Comparison of ENCODE assay signal across 26 cellular contexts in genomic region chr3:42690766-42691680, GRCh38. TPM values are rescaled to one million over a fixed set of nuclear protein-coding genes. Genes with fewer than 3 reads are reported as not detected.
DNase-seq lines count a peak whose midpoint lies in the region; FAIRE-seq and TF ChIP-seq lines count a peak whose summit lies in the region.
"Had no signal": no experiment of that assay in that cellular context is flagged by ENCODE, and none has a peak within 500 bp of the region (broad histone marks: within the 10 kb centered on the region; RNA-seq: fewer than 3 reads in every experiment).

No MANE protein-coding gene starts in this region.

- no peak overlapping the region for H4K8ac ChIP-seq in neuronal stem cell (ENCODE audit: low read depth, low read length)

- no peak overlapping the region for H2BK120ac ChIP-seq in neuronal stem cell (ENCODE audit: low read depth, low read length)

- H3K23ac ChIP-seq in neuronal stem cell (ENCODE audit: low read depth, low read length, poor library complexity): no peak overlapping the region

- intact Hi-C loops in testis (cut with DNase I; ENCODE audit: low total_unique reads): no loop called here

- H4K91ac ChIP-seq in neuronal stem cell (ENCODE audit: low read depth, low read length, poor library complexity): no peak overlapping the region

- H3K27ac ChIP-seq in neuronal stem cell (replicated peaks; ENCODE audit: low read length) (no peak overlapping the region), testis (no peak overlapping the region)
- H3K27ac ChIP-seq: brain microvascular endothelial cell, C4-2B, neural progenitor cell had no signal

- H3K4me2 ChIP-seq in neuronal stem cell (ENCODE audit: insufficient read depth, low read length, poor library complexity, severe bottlenecking): no peak overlapping the region
- H3K4me2 ChIP-seq: neural progenitor cell had no signal

- no CpG with 5 or more reads among the region's 10 CpGs for WGBS in neuronal stem cell (ENCODE audit: extremely low coverage in 2 of 2, insufficient read length in 2 of 2, insufficient replicate concordance in 1 of 2), 2 donors
- WGBS in testis, 2 donors: 70 to 84% methylated on average over 10 of the region's 10 CpGs

- H3K79me1 ChIP-seq in neuronal stem cell (ENCODE audit: low read depth, low read length): no peaks in the 10 kb centered on the region

- H3K4me1 ChIP-seq in neuronal stem cell (ENCODE audit: control insufficient read depth in 2 of 2, insufficient read depth in 1 of 2, low read depth in 1 of 2, low read length in 2 of 2) (peaks cover 0 to 8% of the 10 kb centered on the region in 2 donors), testis (peaks cover under 1% of the 10 kb centered on the region)

- H3K36me3 Mint-ChIP-seq in activated T-cell treated with anti-CD3 and anti-CD28 coated beads, Interleukin-2, amount 50 U/mL, for 24 hours (ENCODE audit: low read depth): no peaks in the 10 kb centered on the region
- H3K36me3 Mint-ChIP-seq: activated naive CD8-positive, alpha-beta T cell treated with anti-CD3 and anti-CD28 coated beads, Interleukin-2, amount 10 ng/mL, durations not matched to agents 7 days and 5 days; neural progenitor cell; type B pancreatic cell had no signal

- peak; percentile 23 for FAIRE-seq in bronchial epithelial cell (lab: Jason Lieb, UNC)
- FAIRE-seq: GM12892 had no signal

- no peaks in the 10 kb centered on the region for H3K4me1 Mint-ChIP-seq in activated T-cell treated with anti-CD3 and anti-CD28 coated beads, Interleukin-2, amount 50 U/mL, for 24 hours (ENCODE audit: low read depth)
- H3K4me1 Mint-ChIP-seq: activated naive CD8-positive, alpha-beta T cell treated with anti-CD3 and anti-CD28 coated beads, Interleukin-2, amount 10 ng/mL, durations not matched to agents 7 days and 5 days had no signal

- H3K36me3 ChIP-seq in bronchial epithelial cell (ENCODE audit: control insufficient read depth, insufficient read depth, low read length) (no peaks in the 10 kb centered on the region), neuronal stem cell (replicated peaks in 1 of 2; ENCODE audit: control insufficient read depth in 2 of 2, insufficient read depth in 2 of 2, low read length in 2 of 2) (no peaks in the 10 kb centered on the region), testis (ENCODE audit: low read depth, missing control alignments) (no peaks in the 10 kb centered on the region)
- H3K36me3 ChIP-seq: brain microvascular endothelial cell, neural progenitor cell had no signal

- H3K9me3 ChIP-seq in neuronal stem cell (replicated peaks in 1 of 2; ENCODE audit: control insufficient read depth in 2 of 2, insufficient read depth in 1 of 2, low read depth in 1 of 2, low read length in 2 of 2): no peaks in the 10 kb centered on the region
- no peaks in the 10 kb centered on the region for H3K9me3 ChIP-seq in testis

- no peak overlapping the region for H2AK5ac ChIP-seq in neuronal stem cell (ENCODE audit: low read depth, low read length)

- no peak overlapping the region for H2BK15ac ChIP-seq in neuronal stem cell (ENCODE audit: low read length)

- H2BK5ac ChIP-seq in neuronal stem cell (ENCODE audit: low read length): no peak overlapping the region

- DNase-seq in activated T-cell treated with anti-CD3 and anti-CD28 coated beads, Interleukin-2, amount 50 U/mL, for 24 hours: peak; percentile 20
- no peak for DNase-seq in activated T-cell treated with anti-CD3 and anti-CD28 coated beads, Interleukin-2, amount 50 U/mL, for 1 hour
- DNase-seq in bronchial epithelial cell (ENCODE audit: low read depth) (no peak), neuronal stem cell (ENCODE audit: low spot score) (no peak), testis (peak; percentile 68), NCI-H1436 (lab: John Stamatoyannopoulos, UW) (no peak), NCI-H1048 (lab: John Stamatoyannopoulos, UW) (no peak), NOMO-1 (lab: John Stamatoyannopoulos, UW; ENCODE audit: unreplicated experiment in 2 of 2) (no peak)
- DNase-seq: activated naive CD8-positive, alpha-beta T cell treated with anti-CD3 and anti-CD28 coated beads, Interleukin-2, amount 10 ng/mL, durations not matched to agents 7 days and 5 days; activated T-cell treated with anti-CD3 and anti-CD28 coated beads, Interleukin-2, amount 50 U/mL, for 72 hours; brain microvascular endothelial cell; foreskin fibroblast; mesendoderm; MM.1S; NCI-H1694; NCI-H774; stimulated activated naive CD4-positive, alpha-beta T cell; T-helper 2 cell had no signal

- no peak overlapping the region for H2AFZ ChIP-seq in neuronal stem cell (ENCODE audit: low read length)
- H2AFZ ChIP-seq: neural progenitor cell had no signal

- H3K27me3 Mint-ChIP-seq in activated T-cell treated with anti-CD3 and anti-CD28 coated beads, Interleukin-2, amount 50 U/mL, for 24 hours: peaks cover 13% of the 10 kb centered on the region

- H3K9ac ChIP-seq in neuronal stem cell (ENCODE audit: low read depth, low read length, poor library complexity): no peak overlapping the region
- H3K9ac ChIP-seq: neural progenitor cell had no signal

- H3K4me3 Mint-ChIP-seq in activated T-cell treated with anti-CD3 and anti-CD28 coated beads, Interleukin-2, amount 50 U/mL, for 24 hours: no peak overlapping the region
- H3K4me3 Mint-ChIP-seq: activated naive CD8-positive, alpha-beta T cell treated with anti-CD3 and anti-CD28 coated beads, Interleukin-2, amount 10 ng/mL, durations not matched to agents 7 days and 5 days; activated T-cell treated with anti-CD3 and anti-CD28 coated beads, Interleukin-2, amount 50 U/mL, for 72 hours; dendritic cell treated with granulocyte-macrophage colony-stimulating factor and Interleukin-4, amounts not matched to agents 40 ng/mL and 50 ng/mL, for 4 days; neural progenitor cell; type B pancreatic cell had no signal

- H3K9me3 Mint-ChIP-seq in activated T-cell treated with anti-CD3 and anti-CD28 coated beads, Interleukin-2, amount 50 U/mL, for 24 hours: no peaks in the 10 kb centered on the region
- H3K9me3 Mint-ChIP-seq: activated naive CD8-positive, alpha-beta T cell treated with anti-CD3 and anti-CD28 coated beads, Interleukin-2, amount 10 ng/mL, durations not matched to agents 7 days and 5 days; activated T-cell treated with anti-CD3 and anti-CD28 coated beads, Interleukin-2, amount 50 U/mL, for 72 hours; dendritic cell treated with granulocyte-macrophage colony-stimulating factor and Interleukin-4, amounts not matched to agents 40 ng/mL and 50 ng/mL, for 4 days; neural progenitor cell; type B pancreatic cell had no signal

- H3K27ac Mint-ChIP-seq in activated T-cell treated with anti-CD3 and anti-CD28 coated beads, Interleukin-2, amount 50 U/mL, for 24 hours: no peak overlapping the region
- H3K27ac Mint-ChIP-seq: activated naive CD8-positive, alpha-beta T cell treated with anti-CD3 and anti-CD28 coated beads, Interleukin-2, amount 10 ng/mL, durations not matched to agents 7 days and 5 days; activated T-cell treated with anti-CD3 and anti-CD28 coated beads, Interleukin-2, amount 50 U/mL, for 72 hours; dendritic cell treated with granulocyte-macrophage colony-stimulating factor and Interleukin-4, amounts not matched to agents 40 ng/mL and 50 ng/mL, for 4 days; type B pancreatic cell had no signal

- H3K27me3 ChIP-seq in bronchial epithelial cell (ENCODE audit: control insufficient read depth, insufficient read depth, low read length) (peaks cover 11% of the 10 kb centered on the region), neuronal stem cell (ENCODE audit: control insufficient read depth in 3 of 3, insufficient read depth in 3 of 3, low read depth in 1 of 3, low read length in 3 of 3) (peaks cover 0 to 27% (median 0%) of the 10 kb centered on the region in 3 experiments), testis (no peaks in the 10 kb centered on the region)
- H3K27me3 ChIP-seq: neural progenitor cell had no signal

- H2BK12ac ChIP-seq in neuronal stem cell (ENCODE audit: low read length): no peak overlapping the region

- peak overlapping the region; percentile 29 for H3K18ac ChIP-seq in neuronal stem cell (ENCODE audit: low read length)

- TF ChIP-seq CTCF in bronchial epithelial cell (IDR thresholded peaks at IDR 0.05; ENCODE audit: insufficient read depth, low read length, severe bottlenecking) (no peak), testis (IDR thresholded peaks at IDR 0.05) (no peak)

- H3K4ac ChIP-seq in neuronal stem cell (ENCODE audit: low read length): no peak overlapping the region

- no peak overlapping the region for H3K4me3 ChIP-seq in bronchial epithelial cell (ENCODE audit: low read depth, low read length)
- no peak overlapping the region for H3K4me3 ChIP-seq in neuronal stem cell (ENCODE audit: low read length in 2 of 2)
- no peak overlapping the region for H3K4me3 ChIP-seq in testis
- H3K4me3 ChIP-seq: neural progenitor cell had no signal

- TF ChIP-seq POLR2A in testis (IDR thresholded peaks at IDR 0.05): no peak

- no peak overlapping the region for H3K14ac ChIP-seq in neuronal stem cell (ENCODE audit: low read length)

RNA-seq across cellular contexts. Expression of gene KLHL40, which starts 5.7 kb away (rescaled TPM):
- total RNA-seq in bronchial epithelial cell (not detected in 2 replicates), testis (1 to 10 TPM in 1 of 2 donors, under 1 TPM in 1; 0.62 to 3.1 TPM)
- polyA plus RNA-seq in neuronal stem cell (2013, experiment 1 of 2): not detected
- not detected for polyA plus RNA-seq in neuronal stem cell (2013, experiment 2 of 2)
- polyA plus RNA-seq in testis (ENCODE audit: insufficient read depth, low read depth, low replicate concordance): 3.2 TPM
- total RNA-seq: A673; activated naive CD8-positive, alpha-beta T cell treated with anti-CD3 and anti-CD28 coated beads, Interleukin-2, amount 10 ng/mL, durations not matched to agents 7 days and 5 days; activated T-cell treated with anti-CD3 and anti-CD28 coated beads, Interleukin-2, amount 50 U/mL, for 72 hours; kidney epithelial cell; renal cortical epithelial cell had no signal

RNA-seq across cellular contexts. Expression of gene HHATL, which starts 11.6 kb away (rescaled TPM):
- not detected in 2 replicates for total RNA-seq in bronchial epithelial cell
- not detected for polyA plus RNA-seq in neuronal stem cell (2013, experiment 1 of 2)
- polyA plus RNA-seq in neuronal stem cell (2013, experiment 2 of 2): not detected
- 1 to 10 TPM; 6.4 to 7.2 TPM for total RNA-seq in testis
- 6.1 TPM for polyA plus RNA-seq in testis (ENCODE audit: insufficient read depth, low read depth, low replicate concordance)
- total RNA-seq: A673; activated naive CD8-positive, alpha-beta T cell treated with anti-CD3 and anti-CD28 coated beads, Interleukin-2, amount 10 ng/mL, durations not matched to agents 7 days and 5 days; activated T-cell treated with anti-CD3 and anti-CD28 coated beads, Interleukin-2, amount 50 U/mL, for 72 hours; kidney epithelial cell; renal cortical epithelial cell had no signal

RNA-seq across cellular contexts. Expression of gene ZBTB47, which starts 37.5 kb away (rescaled TPM):
- total RNA-seq in bronchial epithelial cell (5.8 and 7.6 TPM in 2 replicates), testis (10 to 100 TPM; 16.7 to 22.8 TPM)
- polyA plus RNA-seq in neuronal stem cell (2013, experiment 1 of 2): 2.7 TPM
- 2.8 TPM for polyA plus RNA-seq in neuronal stem cell (2013, experiment 2 of 2)
- polyA plus RNA-seq in testis (ENCODE audit: insufficient read depth, low read depth, low replicate concordance): 18.1 TPM

Comparison
In these comparisons a context has a peak if more than half of its experiments do, and no peak if none do; other contexts are left out.
1. DNase-seq: peak in activated T-cell treated with anti-CD3 and anti-CD28 coated beads, Interleukin-2, amount 50 U/mL, for 24 hours (single experiment) and testis (single experiment); none in activated T-cell treated with anti-CD3 and anti-CD28 coated beads, Interleukin-2, amount 50 U/mL, for 1 hour (single experiment), bronchial epithelial cell (single experiment), neuronal stem cell (single experiment), NCI-H1436 (single experiment), NCI-H1048 (single experiment) and NOMO-1 (0 of 2).